In the genomic region with DNA sequence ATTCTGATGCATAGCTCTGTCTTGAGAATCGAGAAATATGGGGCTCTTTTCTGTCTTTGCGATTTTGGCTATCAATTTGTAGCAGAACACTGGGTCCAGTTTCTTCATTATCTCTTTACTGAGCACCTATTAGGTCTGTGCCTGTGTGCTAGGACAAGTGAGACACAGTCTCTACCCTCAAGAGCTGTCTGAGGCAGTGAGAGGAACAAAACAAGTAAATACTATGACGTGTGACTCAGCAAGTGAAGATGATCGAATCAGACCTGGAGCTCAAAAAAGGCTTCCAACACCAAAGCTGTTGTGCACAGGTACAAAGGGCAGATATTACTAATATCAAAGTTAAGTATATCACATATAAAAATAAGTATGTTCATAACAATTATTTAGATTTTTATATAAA, we compare ENCODE assay signal across 15 cellular contexts.
"Had no signal": no experiment of that assay in that cellular context is flagged by ENCODE, and none has a peak within 500 bp of the region (broad histone marks: within the 10 kb centered on the region; RNA-seq: fewer than 3 reads in every experiment).

No MANE protein-coding gene starts in this region.

- H3K27ac Mint-ChIP-seq: activated B cell treated with CpG ODN at 0.5 μM for 24 hours; activated CD4-positive, alpha-beta T cell treated with anti-CD3 and anti-CD28 coated beads, Interleukin-2, amount 10 ng/mL, durations not matched to agents 7 days and 5 days; activated naive CD4-positive, alpha-beta T cell treated with anti-CD3 and anti-CD28 coated beads for 36 hours; activated T-helper 17 cell treated with anti-CD3 and anti-CD28 coated beads, Interleukin-2, amount 50 U/mL, for 72 hours had no signal

- ATAC-seq: activated T-helper 17 cell treated with anti-CD3 and anti-CD28 coated beads, Interleukin-2, amount 50 U/mL, for 72 hours; lower lobe of right lung had no signal

- H3K27me3 Mint-ChIP-seq: activated CD4-positive, alpha-beta T cell treated with anti-CD3 and anti-CD28 coated beads, Interleukin-2, amount 10 ng/mL, durations not matched to agents 7 days and 5 days had no signal

- H3K36me3 ChIP-seq: lower lobe of right lung, neutrophil, thyroid gland, vagina had no signal

- H3K4me3 ChIP-seq: lower lobe of right lung, skin epidermis, thyroid gland, vagina had no signal

- H3K4me1 Mint-ChIP-seq: activated B cell treated with CpG ODN at 0.5 μM for 24 hours; activated CD4-positive, alpha-beta T cell treated with anti-CD3 and anti-CD28 coated beads, Interleukin-2, amount 10 ng/mL, durations not matched to agents 7 days and 5 days; activated T-helper 17 cell treated with anti-CD3 and anti-CD28 coated beads, Interleukin-2, amount 50 U/mL, for 72 hours had no signal

- H3K4me3 Mint-ChIP-seq: activated B cell treated with CpG ODN at 0.5 μM for 24 hours; activated CD4-positive, alpha-beta T cell treated with anti-CD3 and anti-CD28 coated beads, Interleukin-2, amount 10 ng/mL, durations not matched to agents 7 days and 5 days; activated naive CD4-positive, alpha-beta T cell treated with anti-CD3 and anti-CD28 coated beads for 36 hours; activated T-helper 17 cell treated with anti-CD3 and anti-CD28 coated beads, Interleukin-2, amount 50 U/mL, for 72 hours had no signal

- H3K9me3 ChIP-seq: lower lobe of right lung, neutrophil, thyroid gland, vagina had no signal

- H3K27me3 ChIP-seq: neutrophil, thyroid gland, vagina had no signal

- DNase-seq: activated B cell treated with CpG ODN at 0.5 μM for 24 hours; activated CD4-positive, alpha-beta T cell treated with anti-CD3 and anti-CD28 coated beads, Interleukin-2, amount 10 ng/mL, durations not matched to agents 7 days and 5 days; activated CD8-positive, alpha-beta memory T cell treated with anti-CD3 and anti-CD28 coated beads for 24 hours; activated naive CD4-positive, alpha-beta T cell treated with anti-CD3 and anti-CD28 coated beads for 36 hours; central memory CD4-positive, alpha-beta T cell; cortex of kidney; effector memory CD4-positive, alpha-beta T cell; lower lobe of right lung; midbrain; T1000; thyroid gland had no signal

- H3K27ac ChIP-seq: lower lobe of right lung, neutrophil, thyroid gland, vagina had no signal

- H3K9me3 Mint-ChIP-seq: activated CD4-positive, alpha-beta T cell treated with anti-CD3 and anti-CD28 coated beads, Interleukin-2, amount 10 ng/mL, durations not matched to agents 7 days and 5 days; activated naive CD4-positive, alpha-beta T cell treated with anti-CD3 and anti-CD28 coated beads for 36 hours; activated T-helper 17 cell treated with anti-CD3 and anti-CD28 coated beads, Interleukin-2, amount 50 U/mL, for 72 hours had no signal

- H3K4me1 ChIP-seq: lower lobe of right lung had no signal
